ENCODE assay signal across 9 cellular contexts in the genomic region with DNA sequence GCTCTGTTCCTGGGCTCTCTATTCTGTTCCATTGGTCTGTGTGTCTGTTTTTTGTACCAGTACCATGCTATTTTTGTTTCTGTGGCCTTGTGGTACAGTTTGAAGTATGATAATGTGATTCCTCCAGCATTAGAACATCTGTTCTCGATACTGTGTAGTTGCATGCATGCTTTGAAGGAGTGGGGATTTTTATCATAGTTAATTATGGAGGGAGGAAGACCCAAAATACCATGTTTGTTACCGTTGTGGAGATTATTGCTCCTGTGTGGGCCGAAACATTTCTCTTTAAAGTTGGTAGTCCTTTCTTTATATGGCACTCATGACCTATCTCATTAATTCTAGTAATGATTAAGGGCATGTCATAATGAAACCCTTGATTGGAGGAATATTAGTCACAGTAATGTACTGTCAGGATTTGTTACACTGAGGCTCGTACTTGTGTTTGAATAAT.
A peak's percentile ranks its signal among the peaks of the same experiment; 100 is the strongest.
DNase-seq lines count a peak whose midpoint lies in the region; ATAC-seq and TF ChIP-seq lines count a peak whose summit lies in the region.
"Had no signal": no experiment of that assay in that cellular context is flagged by ENCODE, and none has a peak within 500 bp of the region (broad histone marks: within the 10 kb centered on the region; RNA-seq: fewer than 3 reads in every experiment).

No MANE protein-coding gene starts in this region.

- H3K4me1 Mint-ChIP-seq in activated T-cell treated with anti-CD3 and anti-CD28 coated beads, Interleukin-2, amount 50 U/mL, for 72 hours (ENCODE audit: low read depth) = peaks cover 6% of the 10 kb centered on the region
- peaks cover 23% of the 10 kb centered on the region for H3K4me1 Mint-ChIP-seq in stimulated activated memory B cell treated with anti-CD40 and anti-IgM and Interleukin-4, amounts not matched to agents 10 μg/mL and 1 μg/mL and 100 μg/mL, for 72 hours
- H3K4me1 Mint-ChIP-seq in T-cell (peaks cover 0 to 11% (median 7%) of the 10 kb centered on the region in 3 donors), endothelial cell (ENCODE audit: unreplicated experiment) (peaks cover 5% of the 10 kb centered on the region)

- no peaks in the 10 kb centered on the region for H3K27me3 Mint-ChIP-seq in activated T-cell treated with anti-CD3 and anti-CD28 coated beads, Interleukin-2, amount 50 U/mL, for 72 hours (ENCODE audit: low read depth)
- no peaks in the 10 kb centered on the region for H3K27me3 Mint-ChIP-seq in stimulated activated memory B cell treated with anti-CD40 and anti-IgM and Interleukin-4, amounts not matched to agents 10 μg/mL and 1 μg/mL and 100 μg/mL, for 72 hours
- no peaks in the 10 kb centered on the region for H3K27me3 Mint-ChIP-seq in T-cell
- no peaks in the 10 kb centered on the region for H3K27me3 Mint-ChIP-seq in endothelial cell (ENCODE audit: unreplicated experiment)

- no peak for DNase-seq in activated T-cell treated with anti-CD3 and anti-CD28 coated beads, Interleukin-2, amount 50 U/mL, for 72 hours
- no peak for DNase-seq in activated T-cell treated with anti-CD3 and anti-CD28 coated beads, Interleukin-2, amount 50 U/mL, for 48 hours
- DNase-seq in RWPE1 (ENCODE audit: low spot score) (peak; percentile 25), T-cell (no peak), NCI-H2107 treated with DMSO at 0.1 percent for 48 hours (lab: John Stamatoyannopoulos, UW; ENCODE audit: unreplicated experiment) (no peak), endothelial cell (ENCODE audit: low spot score) (no peak)

- no peaks in the 10 kb centered on the region for H3K9me3 Mint-ChIP-seq in activated T-cell treated with anti-CD3 and anti-CD28 coated beads, Interleukin-2, amount 50 U/mL, for 72 hours
- peaks cover 3% of the 10 kb centered on the region for H3K9me3 Mint-ChIP-seq in stimulated activated memory B cell treated with anti-CD40 and anti-IgM and Interleukin-4, amounts not matched to agents 10 μg/mL and 1 μg/mL and 100 μg/mL, for 72 hours
- H3K9me3 Mint-ChIP-seq in T-cell (peaks cover 0 to 6% (median 2%) of the 10 kb centered on the region in 3 donors), endothelial cell (ENCODE audit: unreplicated experiment) (no peaks in the 10 kb centered on the region)

- CTCF ChIA-PET in RWPE1 (lab: Yijun Ruan, JAX) = interaction anchor here (0.6 kb wide), 1 partner anchor 603 kb away, joined by 4 read pairs; no protein-coding TSS in a partner anchor
- CTCF ChIA-PET in T-cell (lab: Charles Lee) = no interaction called here

- peaks cover 5 to 15% of the 10 kb centered on the region in 2 donors for H3K36me3 Mint-ChIP-seq in activated T-cell treated with anti-CD3 and anti-CD28 coated beads, Interleukin-2, amount 50 U/mL, for 72 hours (ENCODE audit: insufficient read depth in 2 of 2)
- peaks cover 71% of the 10 kb centered on the region for H3K36me3 Mint-ChIP-seq in stimulated activated memory B cell treated with anti-CD40 and anti-IgM and Interleukin-4, amounts not matched to agents 10 μg/mL and 1 μg/mL and 100 μg/mL, for 72 hours
- H3K36me3 Mint-ChIP-seq in T-cell (peaks cover 54% of the 10 kb centered on the region), endothelial cell (ENCODE audit: low read depth, unreplicated experiment) (no peaks in the 10 kb centered on the region)

- peak overlapping the region in 1 of 2 donors; percentile 6 for H3K4me3 Mint-ChIP-seq in activated T-cell treated with anti-CD3 and anti-CD28 coated beads, Interleukin-2, amount 50 U/mL, for 72 hours
- H3K4me3 Mint-ChIP-seq in stimulated activated memory B cell treated with anti-CD40 and anti-IgM and Interleukin-4, amounts not matched to agents 10 μg/mL and 1 μg/mL and 100 μg/mL, for 72 hours = no peak overlapping the region
- no peak overlapping the region for H3K4me3 Mint-ChIP-seq in T-cell
- H3K4me3 Mint-ChIP-seq in endothelial cell (ENCODE audit: unreplicated experiment) = no peak overlapping the region

- POLR2A ChIA-PET in RWPE1 (lab: Yijun Ruan, JAX; ENCODE audit: low non-redundant PET) = no interaction called here
- POLR2A ChIA-PET in T-cell (lab: Charles Lee) = no interaction called here

- H3K27ac Mint-ChIP-seq in activated T-cell treated with anti-CD3 and anti-CD28 coated beads, Interleukin-2, amount 50 U/mL, for 72 hours = peak overlapping the region; percentile 21
- H3K27ac Mint-ChIP-seq in stimulated activated memory B cell treated with anti-CD40 and anti-IgM and Interleukin-4, amounts not matched to agents 10 μg/mL and 1 μg/mL and 100 μg/mL, for 72 hours = peak overlapping the region; percentile 13
- H3K27ac Mint-ChIP-seq in T-cell = no peak overlapping the region
- H3K27ac Mint-ChIP-seq in endothelial cell (ENCODE audit: unreplicated experiment) = no peak overlapping the region

- ATAC-seq in activated T-cell treated with anti-CD3 and anti-CD28 coated beads, Interleukin-2, amount 50 U/mL, for 72 hours (replicated peaks in 1 of 2) = peak; percentile 38 to 39
- ATAC-seq in HG02763 (IDR thresholded peaks at IDR 0.05; ENCODE audit: unreplicated experiment) (peak; percentile 80), T-cell (replicated peaks in 1 of 4) (no peak)
- ATAC-seq in stimulated activated memory B cell treated with anti-CD40 and anti-IgM and Interleukin-4, amounts not matched to agents 10 μg/mL and 1 μg/mL and 100 μg/mL, for 72 hours = peak; percentile 85

- no peak for TF ChIP-seq CTCF in RWPE1 (conservative IDR thresholded peaks at IDR 0.05; ENCODE audit: low read depth)
- TF ChIP-seq CTCF in endothelial cell (IDR thresholded peaks at IDR 0.05; ENCODE audit: unreplicated experiment) = no peak

- no peak overlapping the region for H3K27ac ChIP-seq in RWPE1
- H3K27ac ChIP-seq: cardiac muscle cell had no signal

Comparison
In these comparisons a context has a peak if more than half of its experiments do, and no peak if none do; other contexts are left out.
1. ATAC-seq: peak in activated T-cell treated with anti-CD3 and anti-CD28 coated beads, Interleukin-2, amount 50 U/mL, for 72 hours (2 of 2), HG02763 (single experiment) and stimulated activated memory B cell treated with anti-CD40 and anti-IgM and Interleukin-4, amounts not matched to agents 10 μg/mL and 1 μg/mL and 100 μg/mL, for 72 hours (single experiment); none in T-cell (0 of 4).
2. H3K27ac Mint-ChIP-seq: peak in activated T-cell treated with anti-CD3 and anti-CD28 coated beads, Interleukin-2, amount 50 U/mL, for 72 hours (single experiment) and stimulated activated memory B cell treated with anti-CD40 and anti-IgM and Interleukin-4, amounts not matched to agents 10 μg/mL and 1 μg/mL and 100 μg/mL, for 72 hours (single experiment); none in T-cell (0 of 2) and endothelial cell (single experiment).